13 cellular contexts compared by ENCODE assay signal in genomic region chr9:70093944-70094343, GRCh38. TPM values are rescaled to one million over a fixed set of nuclear protein-coding genes. Genes with fewer than 3 reads are reported as not detected.
DNase-seq lines count a peak whose midpoint lies in the region; ATAC-seq and TF ChIP-seq lines count a peak whose summit lies in the region.
"Had no signal": no experiment of that assay in that cellular context is flagged by ENCODE, and none has a peak within 500 bp of the region (broad histone marks: within the 10 kb centered on the region; RNA-seq: fewer than 3 reads in every experiment).

No MANE protein-coding gene starts in this region.

- H3K4me1 Mint-ChIP-seq in T-helper 2 cell treated with Interferon-gamma antibody and Interleukin-4, amounts not matched to agents 5 μg/mL and 100 μg/mL, for 36 hours (ENCODE audit: low read depth), result no peaks in the 10 kb centered on the region
- H3K4me1 Mint-ChIP-seq: central memory CD8-positive, alpha-beta T cell had no signal

- 26% methylated on average over 1 of the region's 1 CpG for WGBS in right cardiac atrium
- WGBS in SK-N-SH (ENCODE audit: low lambda C conversion rate), result 60% methylated on average over 1 of the region's 1 CpG

- H3K4me3 Mint-ChIP-seq in T-helper 2 cell treated with Interferon-gamma antibody and Interleukin-4, amounts not matched to agents 5 μg/mL and 100 μg/mL, for 36 hours, result no peak overlapping the region
- H3K4me3 Mint-ChIP-seq: activated T-cell treated with anti-CD3 and anti-CD28 coated beads, Interleukin-2, amount 50 U/mL, for 24 hours; central memory CD8-positive, alpha-beta T cell had no signal

- no peak for TF ChIP-seq RAD21 in SK-N-SH (IDR thresholded peaks at IDR 0.05; ENCODE audit: low read length)

- no peak overlapping the region for H3K4me2 ChIP-seq in SK-N-SH

- TF ChIP-seq EP300 in SK-N-SH (IDR thresholded peaks at IDR 0.05; ENCODE audit: borderline replicate concordance in 1 of 2, low read depth in 1 of 2, low read length in 1 of 2), result no peak

- intact Hi-C loops in right cardiac atrium (cut with DNase I) (no loop called here), posterior cingulate gyrus (cut with DNase I) (no loop called here)

- no peaks in the 10 kb centered on the region for H3K9me3 Mint-ChIP-seq in T-helper 2 cell treated with Interferon-gamma antibody and Interleukin-4, amounts not matched to agents 5 μg/mL and 100 μg/mL, for 36 hours
- H3K9me3 Mint-ChIP-seq: activated T-cell treated with anti-CD3 and anti-CD28 coated beads, Interleukin-2, amount 50 U/mL, for 24 hours; central memory CD8-positive, alpha-beta T cell had no signal

- no peaks in the 10 kb centered on the region for H3F3A ChIP-seq in SK-N-SH (replicated peaks; ENCODE audit: insufficient read depth)

- H3K27ac ChIP-seq in right cardiac atrium (ENCODE audit: low read length) (no peak overlapping the region), SK-N-SH (ENCODE audit: low read depth in 2 of 2, low read length in 1 of 2) (no peak overlapping the region)
- H3K27ac ChIP-seq: psoas muscle, tibial artery had no signal

- no peak overlapping the region for H3K27ac Mint-ChIP-seq in T-helper 2 cell treated with Interferon-gamma antibody and Interleukin-4, amounts not matched to agents 5 μg/mL and 100 μg/mL, for 36 hours
- H3K27ac Mint-ChIP-seq: activated T-cell treated with anti-CD3 and anti-CD28 coated beads, Interleukin-2, amount 50 U/mL, for 24 hours had no signal

- H4K20me1 ChIP-seq in SK-N-SH (ENCODE audit: insufficient read depth), result no peaks in the 10 kb centered on the region

- no peaks in the 10 kb centered on the region for H3K36me3 Mint-ChIP-seq in T-helper 2 cell treated with Interferon-gamma antibody and Interleukin-4, amounts not matched to agents 5 μg/mL and 100 μg/mL, for 36 hours (ENCODE audit: low read depth)

- H3K4me1 ChIP-seq in right cardiac atrium (ENCODE audit: control insufficient read depth, insufficient read depth, low read length), result peaks cover 2% of the 10 kb centered on the region
- H3K4me1 ChIP-seq in SK-N-SH (ENCODE audit: control insufficient read depth in 1 of 2, insufficient read depth in 2 of 2, low read depth in 1 of 2, low read length in 1 of 2), result no peaks in the 10 kb centered on the region

- H3K27me3 ChIP-seq in right cardiac atrium (ENCODE audit: control insufficient read depth, insufficient read depth) (no peaks in the 10 kb centered on the region), SK-N-SH (ENCODE audit: insufficient read depth) (no peaks in the 10 kb centered on the region)
- H3K27me3 ChIP-seq: tibial artery had no signal

- peak; percentile 29 to 35 for ATAC-seq in right cardiac atrium
- ATAC-seq: psoas muscle had no signal

- H2AFZ ChIP-seq in SK-N-SH (ENCODE audit: low read depth), result no peak overlapping the region

- peak; percentile 12 for DNase-seq in AG08395 (ENCODE audit: low spot score)
- DNase-seq in DMS79 treated with DMSO at 0.1 percent for 48 hours (lab: John Stamatoyannopoulos, UW), result peak; percentile 19
- DNase-seq in RPMI8226, result peak; percentile 76
- DNase-seq in right cardiac atrium, result no peak
- DNase-seq in activated effector memory CD4-positive, alpha-beta T cell treated with anti-CD3 and anti-CD28 coated beads, Interleukin-2, amount 50 U/mL, for 16 hours, result no peak
- DNase-seq in T-helper 2 cell treated with Interferon-gamma antibody and Interleukin-4, amounts not matched to agents 5 μg/mL and 100 μg/mL, for 36 hours (ENCODE audit: low spot score), result no peak
- no peak for DNase-seq in posterior cingulate gyrus
- no peak for DNase-seq in SK-N-SH
- DNase-seq: activated T-cell treated with anti-CD3 and anti-CD28 coated beads, Interleukin-2, amount 50 U/mL, for 24 hours; Karpas-422; psoas muscle; tibial artery had no signal

- H3K9ac ChIP-seq in SK-N-SH, result no peak overlapping the region

- POLR2A ChIA-PET in SK-N-SH (lab: Yijun Ruan, JAX), result no interaction called here

- H3K36me3 ChIP-seq in SK-N-SH (replicated peaks in 1 of 2; ENCODE audit: control insufficient read depth in 1 of 2, insufficient read depth in 2 of 2, low read length in 1 of 2), result no peaks in the 10 kb centered on the region
- H3K36me3 ChIP-seq: tibial artery had no signal

- H3K9me3 ChIP-seq in right cardiac atrium (ENCODE audit: control insufficient read depth, low read length), result no peaks in the 10 kb centered on the region
- H3K9me3 ChIP-seq in SK-N-SH, result no peaks in the 10 kb centered on the region
- H3K9me3 ChIP-seq: psoas muscle, tibial artery had no signal

- H3K79me2 ChIP-seq in SK-N-SH (ENCODE audit: insufficient read depth), result no peaks in the 10 kb centered on the region

- TF ChIP-seq CTCF in SK-N-SH (IDR thresholded peaks at IDR 0.05), result no peak

- no peaks in the 10 kb centered on the region for H3K9me2 ChIP-seq in SK-N-SH

- H3K4me3 ChIP-seq in right cardiac atrium (ENCODE audit: low read length) (no peak overlapping the region), SK-N-SH (ENCODE audit: low read depth in 2 of 2, low read length in 1 of 2) (no peak overlapping the region)
- H3K4me3 ChIP-seq: psoas muscle, tibial artery had no signal

- peaks cover 3% of the 10 kb centered on the region for H3K27me3 Mint-ChIP-seq in T-helper 2 cell treated with Interferon-gamma antibody and Interleukin-4, amounts not matched to agents 5 μg/mL and 100 μg/mL, for 36 hours (ENCODE audit: low read depth)

- CTCF ChIA-PET in SK-N-SH (lab: Yijun Ruan, JAX), result interaction anchor here (1.2 to 3.3 kb wide), 3 partner anchors 17 to 36 kb away, joined by 3 to 14 read pairs (median 10); no protein-coding TSS in a partner anchor

TF ChIP-seq in SK-N-SH, 30 proteins besides CTCF, POLR2A, EP300 and RAD21 (continues in another document):
- TF ChIP-seq TCF12 (IDR thresholded peaks at IDR 0.05), result no peak
- TF ChIP-seq NRF1 (IDR thresholded peaks at IDR 0.05; ENCODE audit: low read depth, low read length), result no peak
- TF ChIP-seq POLR2AphosphoS5 (IDR thresholded peaks at IDR 0.05; ENCODE audit: low read depth, low read length), result no peak
- TF ChIP-seq JUND (IDR thresholded peaks at IDR 0.05), result no peak
- no peak for TF ChIP-seq EZH2phosphoT487 (IDR thresholded peaks at IDR 0.05; ENCODE audit: borderline replicate concordance, low read depth)
- TF ChIP-seq ZBTB33 (IDR thresholded peaks at IDR 0.05; ENCODE audit: borderline replicate concordance, low read depth), result no peak
- no peak for TF ChIP-seq RXRA (IDR thresholded peaks at IDR 0.05; ENCODE audit: borderline replicate concordance, low read depth)
- no peak for TF ChIP-seq RFX5 (IDR thresholded peaks at IDR 0.05; ENCODE audit: low read length)
- TF ChIP-seq CHD2 (IDR thresholded peaks at IDR 0.05; ENCODE audit: low read length, partially characterized antibody), result no peak
- TF ChIP-seq SIN3A (IDR thresholded peaks at IDR 0.05; ENCODE audit: borderline replicate concordance, low read depth, low read length), result no peak
- TF ChIP-seq ELF1 (IDR thresholded peaks at IDR 0.05), result no peak
- no peak for TF ChIP-seq IRF3 (IDR thresholded peaks at IDR 0.05; ENCODE audit: low read depth, low read length)
- TF ChIP-seq MXI1 (IDR thresholded peaks at IDR 0.05; ENCODE audit: low read depth, low read length), result no peak

RNA-seq across cellular contexts. Expression of gene MAMDC2, which starts 50.3 kb away (rescaled TPM):
- 10 to 100 TPM; 12.2 to 18.1 (median 16.5) TPM for total RNA-seq in right cardiac atrium
- polyA plus RNA-seq in right cardiac atrium, result 11.5 TPM
- not detected in 2 replicates for polyA plus RNA-seq in SK-N-SH (2012; rRNA removed)
- polyA plus RNA-seq in SK-N-SH (2012; cell fraction: cytosol; rRNA removed), result under 0.01 TPM in 2 replicates
- 0.01 TPM in 1 of 2 replicates, not detected in the other for polyA plus RNA-seq in SK-N-SH (2012; cell fraction: nucleus; rRNA removed)

Comparison
In these comparisons a context has a peak if more than half of its experiments do, and no peak if none do; other contexts are left out.
1. DNase-seq: peak in AG08395 (single experiment), DMS79 treated with DMSO at 0.1 percent for 48 hours (single experiment) and RPMI8226 (single experiment); none in right cardiac atrium (0 of 3), activated effector memory CD4-positive, alpha-beta T cell treated with anti-CD3 and anti-CD28 coated beads, Interleukin-2, amount 50 U/mL, for 16 hours (single experiment), T-helper 2 cell treated with Interferon-gamma antibody and Interleukin-4, amounts not matched to agents 5 μg/mL and 100 μg/mL, for 36 hours (single experiment), posterior cingulate gyrus (0 of 10) and SK-N-SH (single experiment).
2. RNA of gene MAMDC2, which starts 50.3 kb away (polyA plus RNA-seq): 11.5 TPM in right cardiac atrium (single experiment); under 0.01 to 0.01 TPM in SK-N-SH; every median in the first group is over 10 times any median in the second.